1 cellular context compared by ENCODE assay signal in the genomic region with DNA sequence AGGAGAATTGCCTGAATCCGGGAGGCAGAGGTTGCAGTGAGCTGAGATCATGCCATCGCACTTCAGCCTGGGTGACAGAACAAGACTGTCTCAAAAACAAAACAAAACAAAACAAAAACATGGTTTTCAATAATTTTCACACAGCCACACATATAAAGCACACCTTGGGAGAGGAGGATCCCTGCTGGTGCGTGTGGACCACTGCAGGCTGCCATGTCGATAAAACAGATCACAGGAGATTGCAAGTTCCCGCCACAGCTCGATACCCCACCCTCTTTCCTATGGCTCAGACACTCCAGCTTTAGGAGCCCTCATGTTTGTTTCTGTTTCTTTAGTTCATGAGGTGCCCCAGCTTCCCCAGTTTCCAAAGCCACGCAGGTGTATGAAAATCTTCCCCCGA.
TF ChIP-seq lines count a peak whose summit lies in the region.

No MANE protein-coding gene starts in this region.

TF ChIP-seq in HCT116, 20 proteins besides CTCF, POLR2A, EP300 and RAD21 (continued from another document):
- TF ChIP-seq, protein P1, sequence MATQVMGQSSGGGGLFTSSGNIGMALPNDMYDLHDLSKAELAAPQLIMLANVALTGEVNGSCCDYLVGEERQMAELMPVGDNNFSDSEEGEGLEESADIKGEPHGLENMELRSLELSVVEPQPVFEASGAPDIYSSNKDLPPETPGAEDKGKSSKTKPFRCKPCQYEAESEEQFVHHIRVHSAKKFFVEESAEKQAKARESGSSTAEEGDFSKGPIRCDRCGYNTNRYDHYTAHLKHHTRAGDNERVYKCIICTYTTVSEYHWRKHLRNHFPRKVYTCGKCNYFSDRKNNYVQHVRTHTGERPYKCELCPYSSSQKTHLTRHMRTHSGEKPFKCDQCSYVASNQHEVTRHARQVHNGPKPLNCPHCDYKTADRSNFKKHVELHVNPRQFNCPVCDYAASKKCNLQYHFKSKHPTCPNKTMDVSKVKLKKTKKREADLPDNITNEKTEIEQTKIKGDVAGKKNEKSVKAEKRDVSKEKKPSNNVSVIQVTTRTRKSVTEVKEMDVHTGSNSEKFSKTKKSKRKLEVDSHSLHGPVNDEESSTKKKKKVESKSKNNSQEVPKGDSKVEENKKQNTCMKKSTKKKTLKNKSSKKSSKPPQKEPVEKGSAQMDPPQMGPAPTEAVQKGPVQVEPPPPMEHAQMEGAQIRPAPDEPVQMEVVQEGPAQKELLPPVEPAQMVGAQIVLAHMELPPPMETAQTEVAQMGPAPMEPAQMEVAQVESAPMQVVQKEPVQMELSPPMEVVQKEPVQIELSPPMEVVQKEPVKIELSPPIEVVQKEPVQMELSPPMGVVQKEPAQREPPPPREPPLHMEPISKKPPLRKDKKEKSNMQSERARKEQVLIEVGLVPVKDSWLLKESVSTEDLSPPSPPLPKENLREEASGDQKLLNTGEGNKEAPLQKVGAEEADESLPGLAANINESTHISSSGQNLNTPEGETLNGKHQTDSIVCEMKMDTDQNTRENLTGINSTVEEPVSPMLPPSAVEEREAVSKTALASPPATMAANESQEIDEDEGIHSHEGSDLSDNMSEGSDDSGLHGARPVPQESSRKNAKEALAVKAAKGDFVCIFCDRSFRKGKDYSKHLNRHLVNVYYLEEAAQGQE (IDR thresholded peaks at IDR 0.05; ENCODE audit: low read depth) = no peak
TF ChIP-seq in HCT116: peak in this region for 0.
